1 cellular context compared by ENCODE assay signal in the genomic region with DNA sequence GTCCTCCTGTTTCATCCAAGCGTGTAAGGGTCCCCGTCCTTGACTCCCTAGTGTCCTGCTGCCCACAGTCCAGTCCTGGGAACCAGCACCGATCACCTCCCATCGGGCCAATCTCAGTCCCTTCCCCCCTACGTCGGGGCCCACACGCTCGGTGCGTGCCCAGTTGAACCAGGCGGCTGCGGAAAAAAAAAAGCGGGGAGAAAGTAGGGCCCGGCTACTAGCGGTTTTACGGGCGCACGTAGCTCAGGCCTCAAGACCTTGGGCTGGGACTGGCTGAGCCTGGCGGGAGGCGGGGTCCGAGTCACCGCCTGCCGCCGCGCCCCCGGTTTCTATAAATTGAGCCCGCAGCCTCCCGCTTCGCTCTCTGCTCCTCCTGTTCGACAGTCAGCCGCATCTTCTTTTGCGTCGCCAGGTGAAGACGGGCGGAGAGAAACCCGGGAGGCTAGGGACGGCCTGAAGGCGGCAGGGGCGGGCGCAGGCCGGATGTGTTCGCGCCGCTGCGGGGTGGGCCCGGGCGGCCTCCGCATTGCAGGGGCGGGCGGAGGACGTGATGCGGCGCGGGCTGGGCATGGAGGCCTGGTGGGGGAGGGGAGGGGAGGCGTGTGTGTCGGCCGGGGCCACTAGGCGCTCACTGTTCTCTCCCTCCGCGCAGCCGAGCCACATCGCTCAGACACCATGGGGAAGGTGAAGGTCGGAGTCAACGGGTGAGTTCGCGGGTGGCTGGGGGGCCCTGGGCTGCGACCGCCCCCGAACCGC.
TF ChIP-seq lines count a peak whose summit lies in the region.

A gene (plus strand): TSS at position 360 of the 756 bp plus-strand sequence. CDS start 316 bp downstream, at position 676.

TF ChIP-seq in HepG2, 621 proteins besides CTCF, POLR2A, EP300 and RAD21 (continued from another document and continues in another):
- TF ChIP-seq ZNF672 (CRISPR knock-in tag; IDR thresholded peaks at IDR 0.05), result no peak; the same call in 1 of the 2 replicates
- TF ChIP-seq TSC22D2 (CRISPR knock-in tag; IDR thresholded peaks at IDR 0.05; ENCODE audit: borderline replicate concordance), result peak; percentile 92; the same call in 1 of the 2 replicates
- TF ChIP-seq ZNF878 (CRISPR knock-in tag; IDR thresholded peaks at IDR 0.05), result peak; percentile 84; the same call in 1 of the 2 replicates
- TF ChIP-seq MED1 (CRISPR knock-in tag; IDR thresholded peaks at IDR 0.05), result peak; percentile 80
- TF ChIP-seq MTF1 (CRISPR knock-in tag; IDR thresholded peaks at IDR 0.05), result peak; percentile 77; the same call in 1 of the 2 replicates
- TF ChIP-seq, protein P1, sequence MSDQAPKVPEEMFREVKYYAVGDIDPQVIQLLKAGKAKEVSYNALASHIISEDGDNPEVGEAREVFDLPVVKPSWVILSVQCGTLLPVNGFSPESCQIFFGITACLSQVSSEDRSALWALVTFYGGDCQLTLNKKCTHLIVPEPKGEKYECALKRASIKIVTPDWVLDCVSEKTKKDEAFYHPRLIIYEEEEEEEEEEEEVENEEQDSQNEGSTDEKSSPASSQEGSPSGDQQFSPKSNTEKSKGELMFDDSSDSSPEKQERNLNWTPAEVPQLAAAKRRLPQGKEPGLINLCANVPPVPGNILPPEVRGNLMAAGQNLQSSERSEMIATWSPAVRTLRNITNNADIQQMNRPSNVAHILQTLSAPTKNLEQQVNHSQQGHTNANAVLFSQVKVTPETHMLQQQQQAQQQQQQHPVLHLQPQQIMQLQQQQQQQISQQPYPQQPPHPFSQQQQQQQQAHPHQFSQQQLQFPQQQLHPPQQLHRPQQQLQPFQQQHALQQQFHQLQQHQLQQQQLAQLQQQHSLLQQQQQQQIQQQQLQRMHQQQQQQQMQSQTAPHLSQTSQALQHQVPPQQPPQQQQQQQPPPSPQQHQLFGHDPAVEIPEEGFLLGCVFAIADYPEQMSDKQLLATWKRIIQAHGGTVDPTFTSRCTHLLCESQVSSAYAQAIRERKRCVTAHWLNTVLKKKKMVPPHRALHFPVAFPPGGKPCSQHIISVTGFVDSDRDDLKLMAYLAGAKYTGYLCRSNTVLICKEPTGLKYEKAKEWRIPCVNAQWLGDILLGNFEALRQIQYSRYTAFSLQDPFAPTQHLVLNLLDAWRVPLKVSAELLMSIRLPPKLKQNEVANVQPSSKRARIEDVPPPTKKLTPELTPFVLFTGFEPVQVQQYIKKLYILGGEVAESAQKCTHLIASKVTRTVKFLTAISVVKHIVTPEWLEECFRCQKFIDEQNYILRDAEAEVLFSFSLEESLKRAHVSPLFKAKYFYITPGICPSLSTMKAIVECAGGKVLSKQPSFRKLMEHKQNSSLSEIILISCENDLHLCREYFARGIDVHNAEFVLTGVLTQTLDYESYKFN (CRISPR knock-in tag; conservative IDR thresholded peaks at IDR 0.05), result no peak; the same call in 1 of the 2 replicates
- TF ChIP-seq IKZF1 (IDR thresholded peaks at IDR 0.05), result no peak
- TF ChIP-seq IKZF4 (CRISPR knock-in tag; IDR thresholded peaks at IDR 0.05; ENCODE audit: borderline replicate concordance, low read depth, not compliant biosample characterization), result peak; percentile 56
- TF ChIP-seq ZNF883 (CRISPR knock-in tag; IDR thresholded peaks at IDR 0.05; ENCODE audit: not compliant biosample characterization), result peak; percentile 49
- TF ChIP-seq NCOA5 (CRISPR knock-in tag; IDR thresholded peaks at IDR 0.05), result no peak
- TF ChIP-seq NFATC3 (CRISPR knock-in tag; IDR thresholded peaks at IDR 0.05), result no peak
- peak; percentile 85 for TF ChIP-seq ZNF232 (CRISPR knock-in tag; IDR thresholded peaks at IDR 0.05; ENCODE audit: borderline replicate concordance)
- TF ChIP-seq ZNF749 (CRISPR knock-in tag; IDR thresholded peaks at IDR 0.05; ENCODE audit: borderline replicate concordance), result no peak
- TF ChIP-seq PHF5A (CRISPR knock-in tag; IDR thresholded peaks at IDR 0.05; ENCODE audit: low read depth, unreplicated experiment), result peak; percentile 79
- peak; percentile 47 for TF ChIP-seq HNRNPK (IDR thresholded peaks at IDR 0.05; ENCODE audit: low read depth, low read length, poor library complexity, severe bottlenecking)
- TF ChIP-seq, protein P2, sequence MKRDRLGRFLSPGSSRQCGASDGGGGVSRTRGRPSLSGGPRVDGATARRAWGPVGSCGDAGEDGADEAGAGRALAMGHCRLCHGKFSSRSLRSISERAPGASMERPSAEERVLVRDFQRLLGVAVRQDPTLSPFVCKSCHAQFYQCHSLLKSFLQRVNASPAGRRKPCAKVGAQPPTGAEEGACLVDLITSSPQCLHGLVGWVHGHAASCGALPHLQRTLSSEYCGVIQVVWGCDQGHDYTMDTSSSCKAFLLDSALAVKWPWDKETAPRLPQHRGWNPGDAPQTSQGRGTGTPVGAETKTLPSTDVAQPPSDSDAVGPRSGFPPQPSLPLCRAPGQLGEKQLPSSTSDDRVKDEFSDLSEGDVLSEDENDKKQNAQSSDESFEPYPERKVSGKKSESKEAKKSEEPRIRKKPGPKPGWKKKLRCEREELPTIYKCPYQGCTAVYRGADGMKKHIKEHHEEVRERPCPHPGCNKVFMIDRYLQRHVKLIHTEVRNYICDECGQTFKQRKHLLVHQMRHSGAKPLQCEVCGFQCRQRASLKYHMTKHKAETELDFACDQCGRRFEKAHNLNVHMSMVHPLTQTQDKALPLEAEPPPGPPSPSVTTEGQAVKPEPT (CRISPR knock-in tag; IDR thresholded peaks at IDR 0.05; ENCODE audit: low read depth), result 0 out of 2 replicates have a peak, but pooled peaks have one; percentile 2
- TF ChIP-seq GFI1 (CRISPR knock-in tag; IDR thresholded peaks at IDR 0.05; ENCODE audit: borderline replicate concordance), result peak; percentile 34; the same call in 1 of the 2 replicates
- TF ChIP-seq, protein P3, sequence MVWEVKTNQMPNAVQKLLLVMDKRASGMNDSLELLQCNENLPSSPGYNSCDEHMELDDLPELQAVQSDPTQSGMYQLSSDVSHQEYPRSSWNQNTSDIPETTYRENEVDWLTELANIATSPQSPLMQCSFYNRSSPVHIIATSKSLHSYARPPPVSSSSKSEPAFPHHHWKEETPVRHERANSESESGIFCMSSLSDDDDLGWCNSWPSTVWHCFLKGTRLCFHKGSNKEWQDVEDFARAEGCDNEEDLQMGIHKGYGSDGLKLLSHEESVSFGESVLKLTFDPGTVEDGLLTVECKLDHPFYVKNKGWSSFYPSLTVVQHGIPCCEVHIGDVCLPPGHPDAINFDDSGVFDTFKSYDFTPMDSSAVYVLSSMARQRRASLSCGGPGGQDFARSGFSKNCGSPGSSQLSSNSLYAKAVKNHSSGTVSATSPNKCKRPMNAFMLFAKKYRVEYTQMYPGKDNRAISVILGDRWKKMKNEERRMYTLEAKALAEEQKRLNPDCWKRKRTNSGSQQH (CRISPR knock-in tag; IDR thresholded peaks at IDR 0.05; ENCODE audit: low read depth), result peak; percentile 57
- TF ChIP-seq YY1 (IDR thresholded peaks at IDR 0.05; ENCODE audit: insufficient read depth, insufficient replicate concordance, low read depth, low read length), result peak; percentile 65
- TF ChIP-seq, protein P4, sequence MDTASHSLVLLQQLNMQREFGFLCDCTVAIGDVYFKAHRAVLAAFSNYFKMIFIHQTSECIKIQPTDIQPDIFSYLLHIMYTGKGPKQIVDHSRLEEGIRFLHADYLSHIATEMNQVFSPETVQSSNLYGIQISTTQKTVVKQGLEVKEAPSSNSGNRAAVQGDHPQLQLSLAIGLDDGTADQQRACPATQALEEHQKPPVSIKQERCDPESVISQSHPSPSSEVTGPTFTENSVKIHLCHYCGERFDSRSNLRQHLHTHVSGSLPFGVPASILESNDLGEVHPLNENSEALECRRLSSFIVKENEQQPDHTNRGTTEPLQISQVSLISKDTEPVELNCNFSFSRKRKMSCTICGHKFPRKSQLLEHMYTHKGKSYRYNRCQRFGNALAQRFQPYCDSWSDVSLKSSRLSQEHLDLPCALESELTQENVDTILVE (CRISPR knock-in tag; IDR thresholded peaks at IDR 0.05), result peak; percentile 24; the same call in 1 of the 2 replicates
- TF ChIP-seq, protein P5, sequence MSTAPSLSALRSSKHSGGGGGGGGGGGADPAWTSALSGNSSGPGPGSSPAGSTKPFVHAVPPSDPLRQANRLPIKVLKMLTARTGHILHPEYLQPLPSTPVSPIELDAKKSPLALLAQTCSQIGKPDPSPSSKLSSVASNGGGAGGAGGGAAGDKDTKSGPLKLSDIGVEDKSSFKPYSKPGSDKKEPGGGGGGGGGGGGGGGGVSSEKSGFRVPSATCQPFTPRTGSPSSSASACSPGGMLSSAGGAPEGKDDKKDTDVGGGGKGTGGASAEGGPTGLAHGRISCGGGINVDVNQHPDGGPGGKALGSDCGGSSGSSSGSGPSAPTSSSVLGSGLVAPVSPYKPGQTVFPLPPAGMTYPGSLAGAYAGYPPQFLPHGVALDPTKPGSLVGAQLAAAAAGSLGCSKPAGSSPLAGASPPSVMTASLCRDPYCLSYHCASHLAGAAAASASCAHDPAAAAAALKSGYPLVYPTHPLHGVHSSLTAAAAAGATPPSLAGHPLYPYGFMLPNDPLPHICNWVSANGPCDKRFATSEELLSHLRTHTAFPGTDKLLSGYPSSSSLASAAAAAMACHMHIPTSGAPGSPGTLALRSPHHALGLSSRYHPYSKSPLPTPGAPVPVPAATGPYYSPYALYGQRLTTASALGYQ (CRISPR knock-in tag; IDR thresholded peaks at IDR 0.05), result peak; percentile 60; the same call in 1 of the 2 replicates
- TF ChIP-seq, protein P6, sequence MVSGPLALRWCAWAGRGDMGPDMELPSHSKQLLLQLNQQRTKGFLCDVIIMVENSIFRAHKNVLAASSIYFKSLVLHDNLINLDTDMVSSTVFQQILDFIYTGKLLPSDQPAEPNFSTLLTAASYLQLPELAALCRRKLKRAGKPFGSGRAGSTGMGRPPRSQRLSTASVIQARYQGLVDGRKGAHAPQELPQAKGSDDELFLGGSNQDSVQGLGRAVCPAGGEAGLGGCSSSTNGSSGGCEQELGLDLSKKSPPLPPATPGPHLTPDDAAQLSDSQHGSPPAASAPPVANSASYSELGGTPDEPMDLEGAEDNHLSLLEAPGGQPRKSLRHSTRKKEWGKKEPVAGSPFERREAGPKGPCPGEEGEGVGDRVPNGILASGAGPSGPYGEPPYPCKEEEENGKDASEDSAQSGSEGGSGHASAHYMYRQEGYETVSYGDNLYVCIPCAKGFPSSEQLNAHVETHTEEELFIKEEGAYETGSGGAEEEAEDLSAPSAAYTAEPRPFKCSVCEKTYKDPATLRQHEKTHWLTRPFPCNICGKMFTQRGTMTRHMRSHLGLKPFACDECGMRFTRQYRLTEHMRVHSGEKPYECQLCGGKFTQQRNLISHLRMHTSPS (CRISPR knock-in tag; IDR thresholded peaks at IDR 0.05; ENCODE audit: low read depth), result no peak
- TF ChIP-seq PPARG (CRISPR knock-in tag; conservative IDR thresholded peaks at IDR 0.05), result peak; percentile 57
- no peak for TF ChIP-seq ONECUT2 (CRISPR knock-in tag; IDR thresholded peaks at IDR 0.05)
- TF ChIP-seq, protein P7, sequence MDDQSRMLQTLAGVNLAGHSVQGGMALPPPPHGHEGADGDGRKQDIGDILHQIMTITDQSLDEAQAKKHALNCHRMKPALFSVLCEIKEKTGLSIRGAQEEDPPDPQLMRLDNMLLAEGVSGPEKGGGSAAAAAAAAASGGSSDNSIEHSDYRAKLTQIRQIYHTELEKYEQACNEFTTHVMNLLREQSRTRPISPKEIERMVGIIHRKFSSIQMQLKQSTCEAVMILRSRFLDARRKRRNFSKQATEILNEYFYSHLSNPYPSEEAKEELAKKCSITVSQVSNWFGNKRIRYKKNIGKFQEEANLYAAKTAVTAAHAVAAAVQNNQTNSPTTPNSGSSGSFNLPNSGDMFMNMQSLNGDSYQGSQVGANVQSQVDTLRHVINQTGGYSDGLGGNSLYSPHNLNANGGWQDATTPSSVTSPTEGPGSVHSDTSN (CRISPR knock-in tag; IDR thresholded peaks at IDR 0.05; ENCODE audit: borderline replicate concordance), result 0 out of 2 replicates have a peak, but pooled peaks have one; percentile 63
- TF ChIP-seq, protein P8, sequence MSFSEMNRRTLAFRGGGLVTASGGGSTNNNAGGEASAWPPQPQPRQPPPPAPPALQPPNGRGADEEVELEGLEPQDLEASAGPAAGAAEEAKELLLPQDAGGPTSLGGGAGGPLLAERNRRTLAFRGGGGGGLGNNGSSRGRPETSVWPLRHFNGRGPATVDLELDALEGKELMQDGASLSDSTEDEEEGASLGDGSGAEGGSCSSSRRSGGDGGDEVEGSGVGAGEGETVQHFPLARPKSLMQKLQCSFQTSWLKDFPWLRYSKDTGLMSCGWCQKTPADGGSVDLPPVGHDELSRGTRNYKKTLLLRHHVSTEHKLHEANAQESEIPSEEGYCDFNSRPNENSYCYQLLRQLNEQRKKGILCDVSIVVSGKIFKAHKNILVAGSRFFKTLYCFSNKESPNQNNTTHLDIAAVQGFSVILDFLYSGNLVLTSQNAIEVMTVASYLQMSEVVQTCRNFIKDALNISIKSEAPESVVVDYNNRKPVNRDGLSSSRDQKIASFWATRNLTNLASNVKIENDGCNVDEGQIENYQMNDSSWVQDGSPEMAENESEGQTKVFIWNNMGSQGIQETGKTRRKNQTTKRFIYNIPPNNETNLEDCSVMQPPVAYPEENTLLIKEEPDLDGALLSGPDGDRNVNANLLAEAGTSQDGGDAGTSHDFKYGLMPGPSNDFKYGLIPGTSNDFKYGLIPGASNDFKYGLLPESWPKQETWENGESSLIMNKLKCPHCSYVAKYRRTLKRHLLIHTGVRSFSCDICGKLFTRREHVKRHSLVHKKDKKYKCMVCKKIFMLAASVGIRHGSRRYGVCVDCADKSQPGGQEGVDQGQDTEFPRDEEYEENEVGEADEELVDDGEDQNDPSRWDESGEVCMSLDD (CRISPR knock-in tag; IDR thresholded peaks at IDR 0.05; ENCODE audit: borderline replicate concordance), result 0 out of 2 replicates have a peak, but pooled peaks have one; percentile 20
- TF ChIP-seq GTF2F1 (IDR thresholded peaks at IDR 0.05; ENCODE audit: low read length), result peak; percentile 94
- TF ChIP-seq SMARCC2 (IDR thresholded peaks at IDR 0.05), result no peak
- TF ChIP-seq KDM3A (CRISPR knock-in tag; IDR thresholded peaks at IDR 0.05; ENCODE audit: low read depth), result no peak; the same call in 1 of the 2 replicates
- no peak for TF ChIP-seq ZNF775 (CRISPR knock-in tag; IDR thresholded peaks at IDR 0.05; ENCODE audit: borderline replicate concordance)
- peak; percentile 79; the same call in 1 of the 2 replicates for TF ChIP-seq TARDBP (CRISPR knock-in tag; IDR thresholded peaks at IDR 0.05)
- no peak for TF ChIP-seq ZNF841 (CRISPR knock-in tag; IDR thresholded peaks at IDR 0.05; ENCODE audit: borderline replicate concordance)
- no peak for TF ChIP-seq SMC3 (IDR thresholded peaks at IDR 0.05; ENCODE audit: low read length)
- TF ChIP-seq TGIF2 (CRISPR knock-in tag; IDR thresholded peaks at IDR 0.05), result peak; percentile 71; the same call in 1 of the 2 replicates
- no peak for TF ChIP-seq ZNF292 (CRISPR knock-in tag; IDR thresholded peaks at IDR 0.05; ENCODE audit: borderline replicate concordance, low read depth)
- TF ChIP-seq, protein P9, sequence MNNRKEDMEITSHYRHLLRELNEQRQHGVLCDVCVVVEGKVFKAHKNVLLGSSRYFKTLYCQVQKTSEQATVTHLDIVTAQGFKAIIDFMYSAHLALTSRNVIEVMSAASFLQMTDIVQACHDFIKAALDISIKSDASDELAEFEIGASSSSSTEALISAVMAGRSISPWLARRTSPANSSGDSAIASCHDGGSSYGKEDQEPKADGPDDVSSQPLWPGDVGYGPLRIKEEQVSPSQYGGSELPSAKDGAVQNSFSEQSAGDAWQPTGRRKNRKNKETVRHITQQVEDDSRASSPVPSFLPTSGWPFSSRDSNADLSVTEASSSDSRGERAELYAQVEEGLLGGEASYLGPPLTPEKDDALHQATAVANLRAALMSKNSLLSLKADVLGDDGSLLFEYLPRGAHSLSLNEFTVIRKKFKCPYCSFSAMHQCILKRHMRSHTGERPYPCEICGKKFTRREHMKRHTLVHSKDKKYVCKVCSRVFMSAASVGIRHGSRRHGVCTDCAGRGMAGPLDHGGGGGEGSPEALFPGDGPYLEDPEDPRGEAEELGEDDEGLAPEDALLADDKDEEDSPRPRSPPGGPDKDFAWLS (CRISPR knock-in tag; IDR thresholded peaks at IDR 0.05; ENCODE audit: borderline replicate concordance), result no peak
- TF ChIP-seq RFX3 (CRISPR knock-in tag; IDR thresholded peaks at IDR 0.05), result no peak
